In the genomic region with DNA sequence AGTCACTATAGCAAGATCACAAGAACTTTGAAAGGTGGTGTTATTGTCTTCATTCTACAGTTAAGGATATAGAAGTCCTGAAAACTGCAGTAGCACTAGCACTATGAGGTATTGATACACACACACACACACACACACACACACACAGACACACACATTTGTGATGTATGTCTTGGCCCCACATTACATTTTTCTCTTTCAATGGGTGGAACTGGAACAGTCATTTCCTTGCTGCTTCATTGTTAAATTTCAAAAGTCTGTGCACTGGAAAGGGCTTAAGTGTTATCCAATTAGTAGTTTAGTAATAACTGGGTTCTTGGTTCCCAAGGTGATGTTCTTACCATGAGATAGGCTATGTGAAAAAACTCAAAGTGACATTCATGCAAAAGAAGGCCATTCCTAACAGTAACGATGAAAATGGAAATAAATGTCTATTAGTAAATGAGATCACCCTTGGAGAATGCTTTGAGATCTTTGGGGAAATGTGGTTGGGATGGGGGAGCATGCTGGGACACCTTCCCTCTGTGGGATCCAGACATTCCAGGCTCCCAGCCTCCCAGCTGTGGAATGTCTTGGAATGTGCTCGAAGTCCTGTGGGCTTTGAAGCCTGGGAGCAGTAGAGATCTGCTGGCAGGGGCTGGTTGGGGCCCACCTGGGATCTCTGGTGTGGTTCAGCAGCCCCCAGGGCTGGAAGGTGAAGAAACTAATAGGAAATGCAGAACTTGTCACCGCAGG, we compare ENCODE assay signal across 11 cellular contexts. TPM values are rescaled to one million over a fixed set of nuclear protein-coding genes. Genes with fewer than 3 reads are reported as not detected.
DNase-seq lines count a peak whose midpoint lies in the region; ATAC-seq and TF ChIP-seq lines count a peak whose summit lies in the region.
"Had no signal": no experiment of that assay in that cellular context is flagged by ENCODE, and none has a peak within 500 bp of the region (broad histone marks: within the 10 kb centered on the region; RNA-seq: fewer than 3 reads in every experiment).

No MANE protein-coding gene starts in this region.

- H3K36me3 ChIP-seq in heart right ventricle = no peaks in the 10 kb centered on the region

- H3K4me1 Mint-ChIP-seq in activated T-helper 2 cell treated with anti-CD3 and anti-CD28 coated beads, Interferon-gamma antibody, Interleukin-2, Interleukin-4, amounts not matched to agents 10 μg/mL and 5 μg/mL and 100 μg/mL, durations not matched to agents 14 hours and 24 hours and 36 hours (ENCODE audit: low read depth) = peaks cover 49% of the 10 kb centered on the region
- peaks cover 25% of the 10 kb centered on the region for H3K4me1 Mint-ChIP-seq in activated T-cell treated with anti-CD3 and anti-CD28 coated beads, Interleukin-2, amount 50 U/mL, for 24 hours (ENCODE audit: low read depth)

- H3K36me3 Mint-ChIP-seq in activated T-helper 2 cell treated with anti-CD3 and anti-CD28 coated beads, Interferon-gamma antibody, Interleukin-2, Interleukin-4, amounts not matched to agents 10 μg/mL and 5 μg/mL and 100 μg/mL, durations not matched to agents 14 hours and 24 hours and 36 hours (ENCODE audit: low read depth) = peaks cover 25% of the 10 kb centered on the region
- peaks cover 5% of the 10 kb centered on the region for H3K36me3 Mint-ChIP-seq in activated T-cell treated with anti-CD3 and anti-CD28 coated beads, Interleukin-2, amount 50 U/mL, for 24 hours (ENCODE audit: low read depth)
- H3K36me3 Mint-ChIP-seq: CD8-positive, alpha-beta T cell had no signal

- H3K9me3 Mint-ChIP-seq in activated T-helper 2 cell treated with anti-CD3 and anti-CD28 coated beads, Interferon-gamma antibody, Interleukin-2, Interleukin-4, amounts not matched to agents 10 μg/mL and 5 μg/mL and 100 μg/mL, durations not matched to agents 14 hours and 24 hours and 36 hours = peaks cover 5% of the 10 kb centered on the region
- no peaks in the 10 kb centered on the region for H3K9me3 Mint-ChIP-seq in activated T-cell treated with anti-CD3 and anti-CD28 coated beads, Interleukin-2, amount 50 U/mL, for 24 hours
- H3K9me3 Mint-ChIP-seq: activated naive CD4-positive, alpha-beta T cell treated with anti-CD3 and anti-CD28 coated beads for 36 hours; CD8-positive, alpha-beta T cell had no signal

- TF ChIP-seq CTCF in heart right ventricle (IDR thresholded peaks at IDR 0.05) = no peak

- no peak overlapping the region for H3K4me3 ChIP-seq in heart right ventricle

- H3K27me3 ChIP-seq in heart right ventricle = no peaks in the 10 kb centered on the region

- H3K9me3 ChIP-seq in heart right ventricle = no peaks in the 10 kb centered on the region

- peak overlapping the region; percentile 26 for H3K27ac Mint-ChIP-seq in activated T-helper 2 cell treated with anti-CD3 and anti-CD28 coated beads, Interferon-gamma antibody, Interleukin-2, Interleukin-4, amounts not matched to agents 10 μg/mL and 5 μg/mL and 100 μg/mL, durations not matched to agents 14 hours and 24 hours and 36 hours
- H3K27ac Mint-ChIP-seq in activated T-cell treated with anti-CD3 and anti-CD28 coated beads, Interleukin-2, amount 50 U/mL, for 24 hours = no peak overlapping the region
- H3K27ac Mint-ChIP-seq: activated naive CD4-positive, alpha-beta T cell treated with anti-CD3 and anti-CD28 coated beads for 36 hours; CD8-positive, alpha-beta T cell had no signal

- H3K4me1 ChIP-seq in heart right ventricle = peaks cover 0 to 31% (median 11%) of the 10 kb centered on the region in 9 donors

- H3K4me3 Mint-ChIP-seq in activated T-helper 2 cell treated with anti-CD3 and anti-CD28 coated beads, Interferon-gamma antibody, Interleukin-2, Interleukin-4, amounts not matched to agents 10 μg/mL and 5 μg/mL and 100 μg/mL, durations not matched to agents 14 hours and 24 hours and 36 hours (ENCODE audit: low read depth) = no peak overlapping the region
- H3K4me3 Mint-ChIP-seq in activated T-cell treated with anti-CD3 and anti-CD28 coated beads, Interleukin-2, amount 50 U/mL, for 24 hours = no peak overlapping the region
- H3K4me3 Mint-ChIP-seq: activated naive CD4-positive, alpha-beta T cell treated with anti-CD3 and anti-CD28 coated beads for 36 hours; CD8-positive, alpha-beta T cell had no signal

- DNase-seq in EH (ENCODE audit: low read depth) = peak; percentile 99
- DNase-seq in activated T-helper 2 cell treated with anti-CD3 and anti-CD28 coated beads, Interferon-gamma antibody, Interleukin-2, Interleukin-4, amounts not matched to agents 10 μg/mL and 5 μg/mL and 100 μg/mL, durations not matched to agents 14 hours and 24 hours and 36 hours (ENCODE audit: low spot score) = no peak
- DNase-seq in heart right ventricle = peak in 1 of 2 donors; percentile 25
- peak; percentile 67 for DNase-seq in pulmonary artery endothelial cell (ENCODE audit: low read depth, low spot score)
- DNase-seq in OCI-M1 (lab: John Stamatoyannopoulos, UW) = no peak
- no peak for DNase-seq in activated T-cell treated with anti-CD3 and anti-CD28 coated beads, Interleukin-2, amount 50 U/mL, for 24 hours
- no peak for DNase-seq in activated CD4-positive, alpha-beta T cell treated with anti-CD3 and anti-CD28 coated beads, Interleukin-2, amount 50 U/mL, for 48 hours
- DNase-seq: activated naive CD4-positive, alpha-beta T cell treated with anti-CD3 and anti-CD28 coated beads for 36 hours; CD8-positive, alpha-beta T cell; left colon had no signal

- peak overlapping the region in 9 of 10 donors; percentile 46 to 82 (median 70) for H3K27ac ChIP-seq in heart right ventricle

- ATAC-seq in heart right ventricle = peak in 7 of 8 donors; percentile 42 to 81 (median 59)
- ATAC-seq in HG03520 (IDR thresholded peaks at IDR 0.05; ENCODE audit: unreplicated experiment) = no peak
- ATAC-seq: CD8-positive, alpha-beta T cell; left colon had no signal

- intact Hi-C loops in activated T-helper 2 cell treated with anti-CD3 and anti-CD28 coated beads, Interferon-gamma antibody, Interleukin-2, Interleukin-4, amounts not matched to agents 10 μg/mL and 5 μg/mL and 100 μg/mL, durations not matched to agents 14 hours and 24 hours and 36 hours (cut with micrococcal nuclease) = no loop called here
- intact Hi-C loops in heart right ventricle (cut with DNase I) = loop anchor here in 1 of 10 donors (5.0 kb wide), 1 partner anchor 50 kb away; no protein-coding TSS in a partner anchor

- H3K27me3 Mint-ChIP-seq in activated T-helper 2 cell treated with anti-CD3 and anti-CD28 coated beads, Interferon-gamma antibody, Interleukin-2, Interleukin-4, amounts not matched to agents 10 μg/mL and 5 μg/mL and 100 μg/mL, durations not matched to agents 14 hours and 24 hours and 36 hours (ENCODE audit: low read depth) = no peaks in the 10 kb centered on the region
- peaks cover 7% of the 10 kb centered on the region for H3K27me3 Mint-ChIP-seq in activated T-cell treated with anti-CD3 and anti-CD28 coated beads, Interleukin-2, amount 50 U/mL, for 24 hours

- 61 to 73% methylated on average over 3 of the region's 3 CpGs for WGBS in heart right ventricle, 2 donors

RNA-seq across cellular contexts. Expression of a gene that starts 37.4 kb away (rescaled TPM):
- 10.1 and 11.3 TPM in 2 replicates for total RNA-seq in activated T-helper 2 cell treated with anti-CD3 and anti-CD28 coated beads, Interferon-gamma antibody, Interleukin-2, Interleukin-4, amounts not matched to agents 10 μg/mL and 5 μg/mL and 100 μg/mL, durations not matched to agents 14 hours and 24 hours and 36 hours
- total RNA-seq in heart right ventricle = 100 to 1,000 TPM in 9 of 10 donors, 10 to 100 TPM in 1; 96.6 to 180 (median 132) TPM
- polyA plus RNA-seq in heart right ventricle = 100 to 1,000 TPM in 1 of 2 donors, 10 to 100 TPM in 1; 69.9 to 119 TPM
- 275 and 308 TPM in 2 replicates for total RNA-seq in pulmonary artery endothelial cell
- total RNA-seq: CD8-positive, alpha-beta T cell had no signal

Comparison
In these comparisons a context has a peak if more than half of its experiments do, and no peak if none do; other contexts are left out.
1. DNase-seq: peak in EH (single experiment) and pulmonary artery endothelial cell (single experiment); none in activated T-helper 2 cell treated with anti-CD3 and anti-CD28 coated beads, Interferon-gamma antibody, Interleukin-2, Interleukin-4, amounts not matched to agents 10 μg/mL and 5 μg/mL and 100 μg/mL, durations not matched to agents 14 hours and 24 hours and 36 hours (single experiment), OCI-M1 (single experiment), activated T-cell treated with anti-CD3 and anti-CD28 coated beads, Interleukin-2, amount 50 U/mL, for 24 hours (single experiment) and activated CD4-positive, alpha-beta T cell treated with anti-CD3 and anti-CD28 coated beads, Interleukin-2, amount 50 U/mL, for 48 hours (0 of 2).